In genomic region chr16:20807822-20808207, GRCh38 we compare ENCODE assay signal across 11 cellular contexts. TPM values are rescaled to one million over a fixed set of nuclear protein-coding genes. Genes with fewer than 3 reads are reported as not detected.
A peak's percentile ranks its signal among the peaks of the same experiment; 100 is the strongest.
DNase-seq lines count a peak whose midpoint lies in the region; ATAC-seq and TF ChIP-seq lines count a peak whose summit lies in the region.
"Had no signal": no experiment of that assay in that cellular context is flagged by ENCODE, and none has a peak within 500 bp of the region (broad histone marks: within the 10 kb centered on the region; RNA-seq: fewer than 3 reads in every experiment).

No MANE protein-coding gene starts in this region.

- H3K27ac ChIP-seq in CD8-positive, alpha-beta T cell (ENCODE audit: low read depth, low read length), result no peak overlapping the region
- H3K27ac ChIP-seq in HUES64 (ENCODE audit: low read depth, low read length), result no peak overlapping the region
- no peak overlapping the region for H3K27ac ChIP-seq in naive thymus-derived CD4-positive, alpha-beta T cell (ENCODE audit: low read depth, low read length)

- no peaks in the 10 kb centered on the region for H3K9me3 Mint-ChIP-seq in CD8-positive, alpha-beta T cell
- H3K9me3 Mint-ChIP-seq in activated T-helper 1 cell treated with anti-CD3 and anti-CD28 coated beads, Interleukin-12 subunit alpha, Interleukin-12 subunit beta, Interleukin-2, Interleukin-4 antibody, amounts not matched to agents 30 ng/mL and 10 ng/mL and 1 ng/mL, durations not matched to agents 14 hours and 24 hours and 36 hours, result no peaks in the 10 kb centered on the region
- H3K9me3 Mint-ChIP-seq in naive thymus-derived CD4-positive, alpha-beta T cell, result no peaks in the 10 kb centered on the region

- intact Hi-C loops in CD8-positive, alpha-beta T cell (cut with DNase I, micrococcal nuclease), result loop anchor here (2.0 to 5.0 kb wide), 3 partner anchors 45 to 67 kb away; partner anchors contain the start of gene THUMPD1 (in 2 of the 2)
- intact Hi-C loops in activated T-helper 1 cell treated with anti-CD3 and anti-CD28 coated beads, Interleukin-12 subunit alpha, Interleukin-12 subunit beta, Interleukin-2, Interleukin-4 antibody, amounts not matched to agents 30 ng/mL and 10 ng/mL and 1 ng/mL, durations not matched to agents 14 hours and 24 hours and 36 hours (cut with micrococcal nuclease), result loop anchor here (2.0 to 5.0 kb wide), 4 partner anchors 15 to 351 kb away; partner anchors contain the start of gene LDAF1
- intact Hi-C loops in naive thymus-derived CD4-positive, alpha-beta T cell (cut with micrococcal nuclease), result loop anchor here (2.0 to 5.0 kb wide), 6 partner anchors 37 to 137 kb away; partner anchors contain the start of genes ACSM3 (in 1 of the 2), DCUN1D3 (in 1 of the 2), LYRM1 (in 1 of the 2) and THUMPD1 (in 1 of the 2)

- in situ Hi-C loops in ACHN (cut with HindIII; ENCODE audit: low pct_ligation_motif_present, low pct_unique_long_range_greater_than_20kb, low sequenced_read_pairs), result no loop called here

- peaks cover 18% of the 10 kb centered on the region for H3K4me1 Mint-ChIP-seq in CD8-positive, alpha-beta T cell (ENCODE audit: low read depth)
- H3K4me1 Mint-ChIP-seq in activated T-helper 1 cell treated with anti-CD3 and anti-CD28 coated beads, Interleukin-12 subunit alpha, Interleukin-12 subunit beta, Interleukin-2, Interleukin-4 antibody, amounts not matched to agents 30 ng/mL and 10 ng/mL and 1 ng/mL, durations not matched to agents 14 hours and 24 hours and 36 hours (ENCODE audit: low read depth), result peaks cover 31% of the 10 kb centered on the region
- peaks cover 7 to 36% (median 22%) of the 10 kb centered on the region in 7 donors for H3K4me1 Mint-ChIP-seq in naive thymus-derived CD4-positive, alpha-beta T cell

- POLR2A ChIA-PET in CD8-positive, alpha-beta T cell (lab: Charles Lee), result interaction anchor here (1.4 kb wide), 1 partner anchor 16 kb away, joined by 3 read pairs; no protein-coding TSS in a partner anchor
- POLR2A ChIA-PET in naive thymus-derived CD4-positive, alpha-beta T cell (lab: Charles Lee), result no interaction called here

- WGBS in HUES64, result 89% methylated on average over 10 of the region's 10 CpGs

- no peak for TF ChIP-seq CTCF in CD8-positive, alpha-beta T cell (IDR thresholded peaks at IDR 0.05)

- DNase-seq in CD8-positive, alpha-beta T cell, result no peak
- DNase-seq in activated T-helper 1 cell treated with anti-CD3 and anti-CD28 coated beads, Interleukin-12 subunit alpha, Interleukin-12 subunit beta, Interleukin-2, Interleukin-4 antibody, amounts not matched to agents 30 ng/mL and 10 ng/mL and 1 ng/mL, durations not matched to agents 14 hours and 24 hours and 36 hours (ENCODE audit: low spot score), result no peak
- DNase-seq in naive thymus-derived CD4-positive, alpha-beta T cell, result no peak
- DNase-seq in islet precursor cell (no peak), DMS 273 (lab: John Stamatoyannopoulos, UW; ENCODE audit: unreplicated experiment) (no peak), ACHN (no peak), NOMO-1 treated with DMSO at 0.1 percent for 48 hours (lab: John Stamatoyannopoulos, UW; ENCODE audit: unreplicated experiment) (no peak)
- DNase-seq: DMS79 treated with DMSO at 0.1 percent for 48 hours; effector CD8-positive, alpha-beta T cell; uterus had no signal

- H3K27me3 ChIP-seq in CD8-positive, alpha-beta T cell (ENCODE audit: insufficient read depth, low read length), result no peaks in the 10 kb centered on the region
- H3K27me3 ChIP-seq in HUES64 (ENCODE audit: insufficient read depth, low read length), result no peaks in the 10 kb centered on the region
- no peaks in the 10 kb centered on the region for H3K27me3 ChIP-seq in naive thymus-derived CD4-positive, alpha-beta T cell (ENCODE audit: control insufficient read depth in 2 of 2, insufficient read depth in 2 of 2, low read length in 2 of 2)
- H3K27me3 ChIP-seq: uterus had no signal

- no peak overlapping the region for H3K27ac Mint-ChIP-seq in CD8-positive, alpha-beta T cell
- peak overlapping the region; percentile 76 for H3K27ac Mint-ChIP-seq in activated T-helper 1 cell treated with anti-CD3 and anti-CD28 coated beads, Interleukin-12 subunit alpha, Interleukin-12 subunit beta, Interleukin-2, Interleukin-4 antibody, amounts not matched to agents 30 ng/mL and 10 ng/mL and 1 ng/mL, durations not matched to agents 14 hours and 24 hours and 36 hours
- H3K27ac Mint-ChIP-seq in naive thymus-derived CD4-positive, alpha-beta T cell, result peak overlapping the region in 6 of 9 donors; percentile 41 to 97 (median 72)

- peaks cover 3% of the 10 kb centered on the region for H3K36me3 Mint-ChIP-seq in CD8-positive, alpha-beta T cell
- H3K36me3 Mint-ChIP-seq in activated T-helper 1 cell treated with anti-CD3 and anti-CD28 coated beads, Interleukin-12 subunit alpha, Interleukin-12 subunit beta, Interleukin-2, Interleukin-4 antibody, amounts not matched to agents 30 ng/mL and 10 ng/mL and 1 ng/mL, durations not matched to agents 14 hours and 24 hours and 36 hours (ENCODE audit: low read depth), result peaks cover 8% of the 10 kb centered on the region
- peaks cover 0 to 10% (median 0%) of the 10 kb centered on the region in 5 donors for H3K36me3 Mint-ChIP-seq in naive thymus-derived CD4-positive, alpha-beta T cell

- no peak overlapping the region for H3K4me3 ChIP-seq in CD8-positive, alpha-beta T cell (ENCODE audit: low read depth, low read length)
- peak overlapping the region; percentile 81 for H3K4me3 ChIP-seq in HUES64 (ENCODE audit: low read length)
- no peak overlapping the region for H3K4me3 ChIP-seq in naive thymus-derived CD4-positive, alpha-beta T cell (ENCODE audit: low read length)

- no peaks in the 10 kb centered on the region for H3K27me3 Mint-ChIP-seq in CD8-positive, alpha-beta T cell (ENCODE audit: low read depth)
- no peaks in the 10 kb centered on the region for H3K27me3 Mint-ChIP-seq in activated T-helper 1 cell treated with anti-CD3 and anti-CD28 coated beads, Interleukin-12 subunit alpha, Interleukin-12 subunit beta, Interleukin-2, Interleukin-4 antibody, amounts not matched to agents 30 ng/mL and 10 ng/mL and 1 ng/mL, durations not matched to agents 14 hours and 24 hours and 36 hours (ENCODE audit: insufficient read depth)
- H3K27me3 Mint-ChIP-seq in naive thymus-derived CD4-positive, alpha-beta T cell, result no peaks in the 10 kb centered on the region

- ATAC-seq in CD8-positive, alpha-beta T cell, result no peak
- ATAC-seq in naive thymus-derived CD4-positive, alpha-beta T cell, result no peak

- no peaks in the 10 kb centered on the region for H3K36me3 ChIP-seq in CD8-positive, alpha-beta T cell (ENCODE audit: insufficient read depth, low read length)
- no peaks in the 10 kb centered on the region for H3K36me3 ChIP-seq in HUES64 (ENCODE audit: insufficient read depth, low read length)
- H3K36me3 ChIP-seq in naive thymus-derived CD4-positive, alpha-beta T cell (ENCODE audit: control insufficient read depth in 2 of 3, insufficient read depth in 3 of 3, low read length in 3 of 3), result no peaks in the 10 kb centered on the region
- H3K36me3 ChIP-seq: uterus had no signal

- peaks cover 10% of the 10 kb centered on the region for H3K4me1 ChIP-seq in CD8-positive, alpha-beta T cell (ENCODE audit: insufficient read depth, low read length)
- no peaks in the 10 kb centered on the region for H3K4me1 ChIP-seq in HUES64 (ENCODE audit: insufficient read depth, low read length)
- H3K4me1 ChIP-seq in naive thymus-derived CD4-positive, alpha-beta T cell (ENCODE audit: control insufficient read depth in 2 of 2, insufficient read depth in 2 of 2, low read length in 2 of 2), result peaks cover 8 to 10% of the 10 kb centered on the region in 2 donors
- H3K4me1 ChIP-seq: uterus had no signal

- peak overlapping the region; percentile 98 for H3K4me3 Mint-ChIP-seq in CD8-positive, alpha-beta T cell
- peak overlapping the region; percentile 98 for H3K4me3 Mint-ChIP-seq in activated T-helper 1 cell treated with anti-CD3 and anti-CD28 coated beads, Interleukin-12 subunit alpha, Interleukin-12 subunit beta, Interleukin-2, Interleukin-4 antibody, amounts not matched to agents 30 ng/mL and 10 ng/mL and 1 ng/mL, durations not matched to agents 14 hours and 24 hours and 36 hours
- peak overlapping the region; percentile 73 to 100 (median 96) for H3K4me3 Mint-ChIP-seq in naive thymus-derived CD4-positive, alpha-beta T cell

- H3K9ac ChIP-seq in HUES64 (ENCODE audit: low read depth, low read length), result no peak overlapping the region

- no peaks in the 10 kb centered on the region for H3K9me3 ChIP-seq in CD8-positive, alpha-beta T cell (ENCODE audit: low read length)
- H3K9me3 ChIP-seq in HUES64 (ENCODE audit: insufficient read depth, low read depth, low read length), result no peaks in the 10 kb centered on the region
- H3K9me3 ChIP-seq in naive thymus-derived CD4-positive, alpha-beta T cell (ENCODE audit: control insufficient read depth in 2 of 3, low read length in 3 of 3), result no peaks in the 10 kb centered on the region
- H3K9me3 ChIP-seq: uterus had no signal

- CTCF ChIA-PET in CD8-positive, alpha-beta T cell (lab: Charles Lee), result interaction anchor here (0.9 kb wide), 1 partner anchor 38 kb away, joined by 3 read pairs; no protein-coding TSS in a partner anchor
- CTCF ChIA-PET in naive thymus-derived CD4-positive, alpha-beta T cell (lab: Charles Lee), result no interaction called here

RNA-seq across cellular contexts. Expression of gene REXO5, which starts 1.5 kb away (rescaled TPM):
- under 1 TPM; 0.38 to 0.42 TPM for total RNA-seq in CD8-positive, alpha-beta T cell
- polyA plus RNA-seq in HUES64 (2013, experiment 1 of 2), result 3.7 TPM
- polyA plus RNA-seq in HUES64 (2013, experiment 2 of 2), result 4.8 TPM
- total RNA-seq in activated T-helper 1 cell treated with anti-CD3 and anti-CD28 coated beads, Interleukin-12 subunit alpha, Interleukin-12 subunit beta, Interleukin-2, Interleukin-4 antibody, amounts not matched to agents 30 ng/mL and 10 ng/mL and 1 ng/mL, durations not matched to agents 14 hours and 24 hours and 36 hours, result 7.7 and 8.3 TPM in 2 replicates
- total RNA-seq in naive thymus-derived CD4-positive, alpha-beta T cell, result 1 to 10 TPM in 3 of 5 experiments, under 1 TPM in 2; 0.35 to 9.5 (median 1.6) TPM
- not detected for polyA plus RNA-seq in naive thymus-derived CD4-positive, alpha-beta T cell

RNA-seq across cellular contexts. Expression of gene ERI2, which starts 1.5 kb away (rescaled TPM):
- total RNA-seq in CD8-positive, alpha-beta T cell, result under 1 TPM in 1 of 2 experiments, not detected in 1; 0.14 TPM
- polyA plus RNA-seq in HUES64 (2013, experiment 1 of 2), result 17.0 TPM
- polyA plus RNA-seq in HUES64 (2013, experiment 2 of 2), result 17.5 TPM
- total RNA-seq in activated T-helper 1 cell treated with anti-CD3 and anti-CD28 coated beads, Interleukin-12 subunit alpha, Interleukin-12 subunit beta, Interleukin-2, Interleukin-4 antibody, amounts not matched to agents 30 ng/mL and 10 ng/mL and 1 ng/mL, durations not matched to agents 14 hours and 24 hours and 36 hours, result 13.9 and 14.2 TPM in 2 replicates
- 10 to 100 TPM in 1 of 5 experiments, 1 to 10 TPM in 4; 2.4 to 10.4 (median 3.6) TPM for total RNA-seq in naive thymus-derived CD4-positive, alpha-beta T cell
- 1 to 10 TPM; 1.8 to 2.1 TPM for polyA plus RNA-seq in naive thymus-derived CD4-positive, alpha-beta T cell

RNA-seq across cellular contexts. Expression of gene ACSM3, which starts 44.0 kb away (rescaled TPM):
- 1 to 10 TPM; 5.4 to 6.6 TPM for total RNA-seq in CD8-positive, alpha-beta T cell
- 1.2 TPM for polyA plus RNA-seq in HUES64 (2013, experiment 1 of 2)
- 2.9 TPM for polyA plus RNA-seq in HUES64 (2013, experiment 2 of 2)
- total RNA-seq in activated T-helper 1 cell treated with anti-CD3 and anti-CD28 coated beads, Interleukin-12 subunit alpha, Interleukin-12 subunit beta, Interleukin-2, Interleukin-4 antibody, amounts not matched to agents 30 ng/mL and 10 ng/mL and 1 ng/mL, durations not matched to agents 14 hours and 24 hours and 36 hours, result 1.9 and 2.9 TPM in 2 replicates
- 10 to 100 TPM in 1 of 5 experiments, 1 to 10 TPM in 4; 3.0 to 10.9 (median 7.4) TPM for total RNA-seq in naive thymus-derived CD4-positive, alpha-beta T cell
- 10 to 100 TPM in 1 of 2 donors, 1 to 10 TPM in 1; 9.8 to 10.1 TPM for polyA plus RNA-seq in naive thymus-derived CD4-positive, alpha-beta T cell
